9 cellular contexts compared by ENCODE assay signal in the genomic region with DNA sequence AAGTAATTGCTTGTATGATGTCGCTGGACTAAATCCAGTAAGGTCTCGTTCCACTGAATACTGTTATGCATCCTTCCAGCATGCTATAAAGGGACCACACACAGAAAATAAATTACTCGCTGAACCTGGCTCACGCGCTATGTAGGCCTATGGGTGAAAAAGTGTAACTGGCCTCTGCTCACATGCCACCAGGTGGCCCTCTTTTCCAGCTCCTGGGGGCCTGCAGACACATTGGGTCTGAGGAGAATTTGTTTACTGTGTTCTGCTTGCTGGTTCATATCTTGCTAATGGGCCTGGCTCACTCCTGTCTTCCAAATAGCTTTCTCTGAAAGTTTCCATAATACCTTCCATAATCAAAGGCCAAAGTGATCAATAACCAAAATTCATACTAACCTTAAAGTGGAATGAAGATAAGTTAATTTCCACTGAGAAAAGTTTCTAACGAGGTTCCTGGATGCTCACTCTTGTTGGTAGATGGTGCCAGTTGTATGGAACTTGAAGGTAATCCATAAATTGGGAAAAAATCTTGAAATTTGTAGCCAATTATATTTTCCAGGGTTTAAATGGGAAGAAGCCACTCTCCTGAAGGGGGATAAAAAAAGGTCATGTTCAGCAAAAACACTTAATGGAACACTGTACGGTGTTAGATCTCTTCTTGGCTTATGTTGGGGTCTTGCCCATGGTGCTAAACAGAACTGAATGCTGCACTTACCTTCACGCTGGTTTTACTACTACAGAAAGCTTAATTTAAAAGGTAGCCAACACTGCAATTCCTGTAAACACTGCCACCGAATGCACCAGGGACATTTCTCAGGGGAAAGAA. TPM values are rescaled to one million over a fixed set of nuclear protein-coding genes. Genes with fewer than 3 reads are reported as not detected.
DNase-seq lines count a peak whose midpoint lies in the region; ATAC-seq and TF ChIP-seq lines count a peak whose summit lies in the region.
"Had no signal": no experiment of that assay in that cellular context is flagged by ENCODE, and none has a peak within 500 bp of the region (broad histone marks: within the 10 kb centered on the region; RNA-seq: fewer than 3 reads in every experiment).

No MANE protein-coding gene starts in this region.

- DNase-seq in NAMALWA (ENCODE audit: low spot score) (peak; percentile 94), upper lobe of left lung (no peak), DMS153 (lab: John Stamatoyannopoulos, UW) (no peak), GM19238 (ENCODE audit: insufficient read length, low spot score) (no peak)
- DNase-seq in activated naive CD4-positive, alpha-beta T cell treated with anti-CD3 and anti-CD28 coated beads for 36 hours: peak; percentile 57
- peak; percentile 4 for DNase-seq in stimulated activated CD8-positive, alpha-beta memory T cell treated with anti-CD3 and anti-CD28 coated beads, Interleukin-4, amount 100 ng/mL, for 24 hours (ENCODE audit: low read depth)

- H3K27ac ChIP-seq in upper lobe of left lung: no peak overlapping the region

- H3K4me1 ChIP-seq in upper lobe of left lung: no peaks in the 10 kb centered on the region

- H3K9me3 Mint-ChIP-seq in activated naive CD4-positive, alpha-beta T cell treated with anti-CD3 and anti-CD28 coated beads for 36 hours: no peaks in the 10 kb centered on the region

- CTCF ChIA-PET in activated naive CD4-positive, alpha-beta T cell treated with anti-CD3 and anti-CD28 coated beads for 36 hours (lab: Charles Lee): interaction anchor here (0.5 to 4.5 kb wide), 7 partner anchors 15 to 665 kb away, joined by 3 to 44 read pairs (median 3); no protein-coding TSS in a partner anchor

- no peak for TF ChIP-seq POLR2A in upper lobe of left lung (IDR thresholded peaks at IDR 0.05)

- no peaks in the 10 kb centered on the region for H3K27me3 Mint-ChIP-seq in activated naive CD4-positive, alpha-beta T cell treated with anti-CD3 and anti-CD28 coated beads for 36 hours (ENCODE audit: low read depth)

- no peaks in the 10 kb centered on the region for H3K9me3 ChIP-seq in upper lobe of left lung

- H3K36me3 ChIP-seq in upper lobe of left lung: no peaks in the 10 kb centered on the region

- no peak overlapping the region for H3K27ac Mint-ChIP-seq in activated naive CD4-positive, alpha-beta T cell treated with anti-CD3 and anti-CD28 coated beads for 36 hours

- intact Hi-C loops in activated naive CD4-positive, alpha-beta T cell treated with anti-CD3 and anti-CD28 coated beads for 36 hours (cut with micrococcal nuclease): loop anchor here (1.0 kb wide), 2 partner anchors 298 to 348 kb away; no protein-coding TSS in a partner anchor

- WGBS in upper lobe of left lung, 2 donors: 77 to 83% methylated on average over 9 of the region's 9 CpGs

- H3K4me1 Mint-ChIP-seq in activated naive CD4-positive, alpha-beta T cell treated with anti-CD3 and anti-CD28 coated beads for 36 hours (ENCODE audit: low read depth): no peaks in the 10 kb centered on the region

- TF ChIP-seq CTCF in GM12874 (IDR thresholded peaks at IDR 0.05; ENCODE audit: insufficient read depth, low read depth, low read length) (peak; percentile 81), upper lobe of left lung (IDR thresholded peaks at IDR 0.05) (no peak)

- no peaks in the 10 kb centered on the region for H3K27me3 ChIP-seq in upper lobe of left lung

- ATAC-seq in GM21786 (IDR thresholded peaks at IDR 0.05; ENCODE audit: unreplicated experiment) (peak; percentile 69), upper lobe of left lung (ENCODE audit: low FRiP score in 2 of 2) (no peak)

- H3K4me3 Mint-ChIP-seq in activated naive CD4-positive, alpha-beta T cell treated with anti-CD3 and anti-CD28 coated beads for 36 hours: no peak overlapping the region

- H3K4me3 ChIP-seq in upper lobe of left lung: no peak overlapping the region

- TF ChIP-seq EP300 in upper lobe of left lung (IDR thresholded peaks at IDR 0.05): no peak

- no peaks in the 10 kb centered on the region for H3K36me3 Mint-ChIP-seq in activated naive CD4-positive, alpha-beta T cell treated with anti-CD3 and anti-CD28 coated beads for 36 hours (ENCODE audit: low read depth)

RNA-seq across cellular contexts. Expression of gene ZPBP, which starts 27.0 kb away (rescaled TPM):
- not detected for total RNA-seq in activated naive CD4-positive, alpha-beta T cell treated with anti-CD3 and anti-CD28 coated beads for 36 hours
- under 1 TPM in 1 of 6 donors, not detected in 5; 0.23 TPM for total RNA-seq in upper lobe of left lung
- total RNA-seq: HT1080 had no signal

Comparison
In these comparisons a context has a peak if more than half of its experiments do, and no peak if none do; other contexts are left out.
1. DNase-seq: peak in NAMALWA (single experiment), activated naive CD4-positive, alpha-beta T cell treated with anti-CD3 and anti-CD28 coated beads for 36 hours (single experiment) and stimulated activated CD8-positive, alpha-beta memory T cell treated with anti-CD3 and anti-CD28 coated beads, Interleukin-4, amount 100 ng/mL, for 24 hours (single experiment); none in upper lobe of left lung (0 of 2), DMS153 (single experiment) and GM19238 (single experiment).